In the genomic region with DNA sequence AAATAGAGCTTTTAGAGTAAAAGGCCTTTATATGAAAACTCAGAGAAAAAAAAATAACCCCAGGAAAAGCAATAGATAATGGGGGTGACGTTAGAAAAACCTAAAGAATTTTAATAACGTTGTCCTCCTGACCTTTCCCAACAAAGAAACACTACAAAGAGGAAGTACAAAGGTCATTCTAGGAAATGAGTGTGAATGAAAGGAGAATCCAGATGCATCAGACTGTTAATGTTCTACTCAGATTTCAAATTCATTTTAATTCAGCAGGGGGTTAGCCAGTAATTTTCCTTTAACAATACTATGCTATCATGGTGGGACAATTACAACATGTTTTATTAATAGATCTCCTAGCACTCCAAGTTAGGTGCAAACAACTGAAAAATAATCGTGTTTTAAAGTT, we compare ENCODE assay signal across 1 cellular context.
TF ChIP-seq lines count a peak whose summit lies in the region.

No MANE protein-coding gene starts in this region.

TF ChIP-seq in HepG2, 621 proteins besides CTCF, POLR2A, EP300 and RAD21 (continued from another document and continues in another):
- TF ChIP-seq, protein P1, sequence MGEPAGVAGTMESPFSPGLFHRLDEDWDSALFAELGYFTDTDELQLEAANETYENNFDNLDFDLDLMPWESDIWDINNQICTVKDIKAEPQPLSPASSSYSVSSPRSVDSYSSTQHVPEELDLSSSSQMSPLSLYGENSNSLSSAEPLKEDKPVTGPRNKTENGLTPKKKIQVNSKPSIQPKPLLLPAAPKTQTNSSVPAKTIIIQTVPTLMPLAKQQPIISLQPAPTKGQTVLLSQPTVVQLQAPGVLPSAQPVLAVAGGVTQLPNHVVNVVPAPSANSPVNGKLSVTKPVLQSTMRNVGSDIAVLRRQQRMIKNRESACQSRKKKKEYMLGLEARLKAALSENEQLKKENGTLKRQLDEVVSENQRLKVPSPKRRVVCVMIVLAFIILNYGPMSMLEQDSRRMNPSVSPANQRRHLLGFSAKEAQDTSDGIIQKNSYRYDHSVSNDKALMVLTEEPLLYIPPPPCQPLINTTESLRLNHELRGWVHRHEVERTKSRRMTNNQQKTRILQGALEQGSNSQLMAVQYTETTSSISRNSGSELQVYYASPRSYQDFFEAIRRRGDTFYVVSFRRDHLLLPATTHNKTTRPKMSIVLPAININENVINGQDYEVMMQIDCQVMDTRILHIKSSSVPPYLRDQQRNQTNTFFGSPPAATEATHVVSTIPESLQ (CRISPR knock-in tag; conservative IDR thresholded peaks at IDR 0.05) = no peak
- TF ChIP-seq, protein P2, sequence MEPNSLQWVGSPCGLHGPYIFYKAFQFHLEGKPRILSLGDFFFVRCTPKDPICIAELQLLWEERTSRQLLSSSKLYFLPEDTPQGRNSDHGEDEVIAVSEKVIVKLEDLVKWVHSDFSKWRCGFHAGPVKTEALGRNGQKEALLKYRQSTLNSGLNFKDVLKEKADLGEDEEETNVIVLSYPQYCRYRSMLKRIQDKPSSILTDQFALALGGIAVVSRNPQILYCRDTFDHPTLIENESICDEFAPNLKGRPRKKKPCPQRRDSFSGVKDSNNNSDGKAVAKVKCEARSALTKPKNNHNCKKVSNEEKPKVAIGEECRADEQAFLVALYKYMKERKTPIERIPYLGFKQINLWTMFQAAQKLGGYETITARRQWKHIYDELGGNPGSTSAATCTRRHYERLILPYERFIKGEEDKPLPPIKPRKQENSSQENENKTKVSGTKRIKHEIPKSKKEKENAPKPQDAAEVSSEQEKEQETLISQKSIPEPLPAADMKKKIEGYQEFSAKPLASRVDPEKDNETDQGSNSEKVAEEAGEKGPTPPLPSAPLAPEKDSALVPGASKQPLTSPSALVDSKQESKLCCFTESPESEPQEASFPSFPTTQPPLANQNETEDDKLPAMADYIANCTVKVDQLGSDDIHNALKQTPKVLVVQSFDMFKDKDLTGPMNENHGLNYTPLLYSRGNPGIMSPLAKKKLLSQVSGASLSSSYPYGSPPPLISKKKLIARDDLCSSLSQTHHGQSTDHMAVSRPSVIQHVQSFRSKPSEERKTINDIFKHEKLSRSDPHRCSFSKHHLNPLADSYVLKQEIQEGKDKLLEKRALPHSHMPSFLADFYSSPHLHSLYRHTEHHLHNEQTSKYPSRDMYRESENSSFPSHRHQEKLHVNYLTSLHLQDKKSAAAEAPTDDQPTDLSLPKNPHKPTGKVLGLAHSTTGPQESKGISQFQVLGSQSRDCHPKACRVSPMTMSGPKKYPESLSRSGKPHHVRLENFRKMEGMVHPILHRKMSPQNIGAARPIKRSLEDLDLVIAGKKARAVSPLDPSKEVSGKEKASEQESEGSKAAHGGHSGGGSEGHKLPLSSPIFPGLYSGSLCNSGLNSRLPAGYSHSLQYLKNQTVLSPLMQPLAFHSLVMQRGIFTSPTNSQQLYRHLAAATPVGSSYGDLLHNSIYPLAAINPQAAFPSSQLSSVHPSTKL (CRISPR knock-in tag; IDR thresholded peaks at IDR 0.05) = peak; percentile 80
- peak; percentile 89; the same call in 1 of the 2 replicates for TF ChIP-seq SOX5 (CRISPR knock-in tag; IDR thresholded peaks at IDR 0.05; ENCODE audit: borderline replicate concordance)
- no peak for TF ChIP-seq SCMH1 (CRISPR knock-in tag; IDR thresholded peaks at IDR 0.05; ENCODE audit: borderline replicate concordance)
- no peak for TF ChIP-seq ZSCAN9 (CRISPR knock-in tag; IDR thresholded peaks at IDR 0.05; ENCODE audit: borderline replicate concordance)
- TF ChIP-seq FOSL2 (CRISPR knock-in tag; IDR thresholded peaks at IDR 0.05) = no peak
- 0 out of 2 replicates have a peak, but pooled peaks have one; percentile 24 for TF ChIP-seq POGZ (CRISPR knock-in tag; IDR thresholded peaks at IDR 0.05)
- no peak for TF ChIP-seq YEATS4 (CRISPR knock-in tag; IDR thresholded peaks at IDR 0.05; ENCODE audit: borderline replicate concordance)
- TF ChIP-seq TEAD3 (CRISPR knock-in tag; optimal IDR thresholded peaks at IDR 0.05; ENCODE audit: borderline replicate concordance) = peak; percentile 14
- TF ChIP-seq ZNF678 (CRISPR knock-in tag; IDR thresholded peaks at IDR 0.05) = no peak
- no peak for TF ChIP-seq ZNF615 (CRISPR knock-in tag; IDR thresholded peaks at IDR 0.05; ENCODE audit: borderline replicate concordance)
- no peak for TF ChIP-seq ZNF460 (CRISPR knock-in tag; IDR thresholded peaks at IDR 0.05; ENCODE audit: borderline replicate concordance)
- TF ChIP-seq RXRB (CRISPR knock-in tag; IDR thresholded peaks at IDR 0.05; ENCODE audit: borderline replicate concordance) = peak; percentile 61
- TF ChIP-seq ZNF775 (CRISPR knock-in tag; IDR thresholded peaks at IDR 0.05; ENCODE audit: borderline replicate concordance) = no peak
- TF ChIP-seq, protein P3, sequence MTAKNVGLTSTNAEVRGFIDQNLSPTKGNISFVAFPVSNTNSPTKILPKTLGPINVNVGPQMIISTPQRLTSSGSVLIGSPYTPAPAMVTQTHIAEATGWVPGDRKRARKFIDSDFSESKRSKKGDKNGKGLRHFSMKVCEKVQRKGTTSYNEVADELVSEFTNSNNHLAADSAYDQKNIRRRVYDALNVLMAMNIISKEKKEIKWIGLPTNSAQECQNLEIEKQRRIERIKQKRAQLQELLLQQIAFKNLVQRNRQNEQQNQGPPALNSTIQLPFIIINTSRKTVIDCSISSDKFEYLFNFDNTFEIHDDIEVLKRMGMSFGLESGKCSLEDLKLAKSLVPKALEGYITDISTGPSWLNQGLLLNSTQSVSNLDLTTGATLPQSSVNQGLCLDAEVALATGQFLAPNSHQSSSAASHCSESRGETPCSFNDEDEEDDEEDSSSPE (CRISPR knock-in tag; IDR thresholded peaks at IDR 0.05) = no peak
- no peak for TF ChIP-seq ZNF883 (CRISPR knock-in tag; IDR thresholded peaks at IDR 0.05; ENCODE audit: not compliant biosample characterization)
- TF ChIP-seq ZNF773 (CRISPR knock-in tag; IDR thresholded peaks at IDR 0.05; ENCODE audit: borderline replicate concordance) = no peak
- peak; percentile 32; the same call in 1 of the 2 replicates for TF ChIP-seq TBX3 (IDR thresholded peaks at IDR 0.05; ENCODE audit: borderline replicate concordance)
- no peak for TF ChIP-seq GATAD1 (CRISPR knock-in tag; IDR thresholded peaks at IDR 0.05)
- no peak for TF ChIP-seq SRSF9 (IDR thresholded peaks at IDR 0.05; ENCODE audit: borderline replicate concordance, insufficient read depth, low read depth, low read length, poor library complexity, severe bottlenecking)
- TF ChIP-seq BCL6 (CRISPR knock-in tag; IDR thresholded peaks at IDR 0.05) = peak; percentile 68; the same call in 1 of the 2 replicates
- TF ChIP-seq ZNF552 (CRISPR knock-in tag; IDR thresholded peaks at IDR 0.05; ENCODE audit: borderline replicate concordance) = no peak
- TF ChIP-seq MEIS2 (CRISPR knock-in tag; IDR thresholded peaks at IDR 0.05) = no peak
- TF ChIP-seq, protein P4, sequence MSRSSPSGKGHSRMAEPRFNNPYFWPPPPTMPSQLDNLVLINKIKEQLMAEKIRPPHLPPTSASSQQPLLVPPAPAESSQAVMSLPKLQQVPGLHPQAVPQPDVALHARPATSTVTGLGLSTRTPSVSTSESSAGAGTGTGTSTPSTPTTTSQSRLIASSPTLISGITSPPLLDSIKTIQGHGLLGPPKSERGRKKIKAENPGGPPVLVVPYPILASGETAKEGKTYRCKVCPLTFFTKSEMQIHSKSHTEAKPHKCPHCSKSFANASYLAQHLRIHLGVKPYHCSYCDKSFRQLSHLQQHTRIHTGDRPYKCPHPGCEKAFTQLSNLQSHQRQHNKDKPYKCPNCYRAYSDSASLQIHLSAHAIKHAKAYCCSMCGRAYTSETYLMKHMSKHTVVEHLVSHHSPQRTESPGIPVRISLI (CRISPR knock-in tag; IDR thresholded peaks at IDR 0.05; ENCODE audit: borderline replicate concordance) = peak; percentile 24; the same call in 1 of the 2 replicates
- no peak for TF ChIP-seq ZNF354B (CRISPR knock-in tag; IDR thresholded peaks at IDR 0.05)
- TF ChIP-seq GATAD2A (CRISPR knock-in tag; IDR thresholded peaks at IDR 0.05) = peak; percentile 47; the same call in 1 of the 2 replicates
- TF ChIP-seq TAF1 (CRISPR knock-in tag; IDR thresholded peaks at IDR 0.05) = no peak
- no peak for TF ChIP-seq XRCC5 (optimal IDR thresholded peaks at IDR 0.05; ENCODE audit: low read length)
- TF ChIP-seq HNF4G (IDR thresholded peaks at IDR 0.05; ENCODE audit: borderline replicate concordance, low read depth, low read length) = peak; percentile 67
- TF ChIP-seq HNF4G (CRISPR knock-in tag; IDR thresholded peaks at IDR 0.05; ENCODE audit: borderline replicate concordance, low read depth) = no peak
- TF ChIP-seq, protein P5, sequence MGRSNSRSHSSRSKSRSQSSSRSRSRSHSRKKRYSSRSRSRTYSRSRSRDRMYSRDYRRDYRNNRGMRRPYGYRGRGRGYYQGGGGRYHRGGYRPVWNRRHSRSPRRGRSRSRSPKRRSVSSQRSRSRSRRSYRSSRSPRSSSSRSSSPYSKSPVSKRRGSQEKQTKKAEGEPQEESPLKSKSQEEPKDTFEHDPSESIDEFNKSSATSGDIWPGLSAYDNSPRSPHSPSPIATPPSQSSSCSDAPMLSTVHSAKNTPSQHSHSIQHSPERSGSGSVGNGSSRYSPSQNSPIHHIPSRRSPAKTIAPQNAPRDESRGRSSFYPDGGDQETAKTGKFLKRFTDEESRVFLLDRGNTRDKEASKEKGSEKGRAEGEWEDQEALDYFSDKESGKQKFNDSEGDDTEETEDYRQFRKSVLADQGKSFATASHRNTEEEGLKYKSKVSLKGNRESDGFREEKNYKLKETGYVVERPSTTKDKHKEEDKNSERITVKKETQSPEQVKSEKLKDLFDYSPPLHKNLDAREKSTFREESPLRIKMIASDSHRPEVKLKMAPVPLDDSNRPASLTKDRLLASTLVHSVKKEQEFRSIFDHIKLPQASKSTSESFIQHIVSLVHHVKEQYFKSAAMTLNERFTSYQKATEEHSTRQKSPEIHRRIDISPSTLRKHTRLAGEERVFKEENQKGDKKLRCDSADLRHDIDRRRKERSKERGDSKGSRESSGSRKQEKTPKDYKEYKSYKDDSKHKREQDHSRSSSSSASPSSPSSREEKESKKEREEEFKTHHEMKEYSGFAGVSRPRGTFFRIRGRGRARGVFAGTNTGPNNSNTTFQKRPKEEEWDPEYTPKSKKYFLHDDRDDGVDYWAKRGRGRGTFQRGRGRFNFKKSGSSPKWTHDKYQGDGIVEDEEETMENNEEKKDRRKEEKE (IDR thresholded peaks at IDR 0.05) = no peak
- no peak for TF ChIP-seq NBN (conservative IDR thresholded peaks at IDR 0.05)
- peak; percentile 90 for TF ChIP-seq NR2F6 (IDR thresholded peaks at IDR 0.05)
- TF ChIP-seq NR2F6 (CRISPR knock-in tag; IDR thresholded peaks at IDR 0.05) = peak; percentile 90
- no peak for TF ChIP-seq SOX6 (IDR thresholded peaks at IDR 0.05)
- TF ChIP-seq SOX6 (CRISPR knock-in tag; IDR thresholded peaks at IDR 0.05) = peak; percentile 68; the same call in 1 of the 2 replicates
- TF ChIP-seq ASH2L (IDR thresholded peaks at IDR 0.05; ENCODE audit: insufficient read length, low read depth, low read length) = peak; percentile 88
- TF ChIP-seq ZNF878 (CRISPR knock-in tag; IDR thresholded peaks at IDR 0.05) = no peak; the same call in 1 of the 2 replicates
- peak; percentile 82 for TF ChIP-seq HNF4A (CRISPR knock-in tag; IDR thresholded peaks at IDR 0.05)
- TF ChIP-seq ATAD3A (CRISPR knock-in tag; IDR thresholded peaks at IDR 0.05) = no peak
- TF ChIP-seq, protein P6, sequence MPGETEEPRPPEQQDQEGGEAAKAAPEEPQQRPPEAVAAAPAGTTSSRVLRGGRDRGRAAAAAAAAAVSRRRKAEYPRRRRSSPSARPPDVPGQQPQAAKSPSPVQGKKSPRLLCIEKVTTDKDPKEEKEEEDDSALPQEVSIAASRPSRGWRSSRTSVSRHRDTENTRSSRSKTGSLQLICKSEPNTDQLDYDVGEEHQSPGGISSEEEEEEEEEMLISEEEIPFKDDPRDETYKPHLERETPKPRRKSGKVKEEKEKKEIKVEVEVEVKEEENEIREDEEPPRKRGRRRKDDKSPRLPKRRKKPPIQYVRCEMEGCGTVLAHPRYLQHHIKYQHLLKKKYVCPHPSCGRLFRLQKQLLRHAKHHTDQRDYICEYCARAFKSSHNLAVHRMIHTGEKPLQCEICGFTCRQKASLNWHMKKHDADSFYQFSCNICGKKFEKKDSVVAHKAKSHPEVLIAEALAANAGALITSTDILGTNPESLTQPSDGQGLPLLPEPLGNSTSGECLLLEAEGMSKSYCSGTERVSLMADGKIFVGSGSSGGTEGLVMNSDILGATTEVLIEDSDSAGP (CRISPR knock-in tag; IDR thresholded peaks at IDR 0.05; ENCODE audit: borderline replicate concordance) = no peak
- peak; percentile 57; the same call in 1 of the 2 replicates for TF ChIP-seq NFIC (IDR thresholded peaks at IDR 0.05; ENCODE audit: low read length)
- no peak for TF ChIP-seq SNRNP70 (IDR thresholded peaks at IDR 0.05; ENCODE audit: low read depth, low read length)
- peak; percentile 72 for TF ChIP-seq ELF3 (CRISPR knock-in tag; IDR thresholded peaks at IDR 0.05)
- no peak for TF ChIP-seq ZNF570 (CRISPR knock-in tag; IDR thresholded peaks at IDR 0.05; ENCODE audit: borderline replicate concordance)
- TF ChIP-seq NCOA2 (CRISPR knock-in tag; IDR thresholded peaks at IDR 0.05) = peak; percentile 52; the same call in 1 of the 2 replicates
- no peak for TF ChIP-seq JDP2 (CRISPR knock-in tag; IDR thresholded peaks at IDR 0.05; ENCODE audit: borderline replicate concordance)
- TF ChIP-seq ZNF335 (CRISPR knock-in tag; IDR thresholded peaks at IDR 0.05) = no peak
- TF ChIP-seq REXO4 (CRISPR knock-in tag; IDR thresholded peaks at IDR 0.05; ENCODE audit: borderline replicate concordance) = no peak
